ENCODE assay signal across 31 cellular contexts in the genomic region with DNA sequence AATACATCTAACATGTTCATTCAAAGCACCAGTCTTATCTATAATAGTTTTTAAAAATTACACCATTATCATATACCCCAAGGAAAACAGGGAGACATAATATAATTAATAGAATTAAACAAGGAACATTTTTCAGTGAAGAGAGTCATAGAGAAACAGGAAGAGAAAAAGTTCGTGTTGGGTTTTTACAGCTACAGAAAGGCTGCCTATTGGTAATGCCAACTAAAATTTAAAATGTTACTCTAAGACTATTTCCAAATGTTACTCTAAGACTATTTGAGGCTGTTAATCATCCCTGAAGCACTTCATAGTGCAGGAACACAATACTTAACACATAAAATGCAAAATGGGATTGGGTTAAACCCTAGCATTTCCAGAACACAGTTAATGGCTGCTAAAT. TPM values are rescaled to one million over a fixed set of nuclear protein-coding genes. Genes with fewer than 3 reads are reported as not detected.
A peak's percentile ranks its signal among the peaks of the same experiment; 100 is the strongest.
DNase-seq lines count a peak whose midpoint lies in the region; ATAC-seq, FAIRE-seq and TF ChIP-seq lines count a peak whose summit lies in the region.
"Had no signal": no experiment of that assay in that cellular context is flagged by ENCODE, and none has a peak within 500 bp of the region (broad histone marks: within the 10 kb centered on the region; RNA-seq: fewer than 3 reads in every experiment).

No MANE protein-coding gene starts in this region.

- TF ChIP-seq POLR2A in sigmoid colon (IDR thresholded peaks at IDR 0.05): no peak
- no peak for TF ChIP-seq POLR2A in esophagus muscularis mucosa (IDR thresholded peaks at IDR 0.05; ENCODE audit: low read depth)

- no peak overlapping the region for H3K4me2 ChIP-seq in GM23338
- H3K4me2 ChIP-seq in osteoblast (ENCODE audit: insufficient read depth, low read length): peak overlapping the region; percentile 29
- H3K4me2 ChIP-seq: A549, hepatocyte, KMS-11, SK-N-SH had no signal

- H3K4me3 ChIP-seq in GM23338: no peak overlapping the region
- no peak overlapping the region for H3K4me3 ChIP-seq in SJCRH30
- H3K4me3 ChIP-seq in osteoblast (ENCODE audit: insufficient read depth, low read length): no peak overlapping the region
- no peak overlapping the region for H3K4me3 ChIP-seq in sigmoid colon
- no peak overlapping the region for H3K4me3 ChIP-seq in esophagus muscularis mucosa
- H3K4me3 ChIP-seq: A549, gastroesophageal sphincter, hepatocyte had no signal

- no peaks in the 10 kb centered on the region for H3K36me3 Mint-ChIP-seq in GM23338 (ENCODE audit: low read depth)
- H3K36me3 Mint-ChIP-seq in activated T-cell treated with anti-CD3 and anti-CD28 coated beads, Interleukin-2, amount 50 U/mL, for 24 hours (ENCODE audit: low read depth): peaks cover 86% of the 10 kb centered on the region

- H3K9me2 ChIP-seq in GM23338 (ENCODE audit: insufficient read depth): no peaks in the 10 kb centered on the region
- H3K9me2 ChIP-seq: SK-N-SH had no signal

- H3K27ac ChIP-seq in GM23338 (ENCODE audit: low read depth) (no peak overlapping the region), SJCRH30 (peak overlapping the region; percentile 31), osteoblast (ENCODE audit: low read depth, low read length) (no peak overlapping the region), sigmoid colon (peak overlapping the region in 1 of 4 donors; percentile 3), esophagus muscularis mucosa (replicated peaks in 1 of 4) (no peak overlapping the region)
- H3K27ac ChIP-seq: A549, gastroesophageal sphincter, hepatocyte, KMS-11 had no signal

- H3K4me3 Mint-ChIP-seq in GM23338: no peak overlapping the region
- no peak overlapping the region for H3K4me3 Mint-ChIP-seq in activated T-cell treated with anti-CD3 and anti-CD28 coated beads, Interleukin-2, amount 50 U/mL, for 24 hours
- H3K4me3 Mint-ChIP-seq: activated CD8-positive, alpha-beta T cell treated with anti-CD3 and anti-CD28 coated beads, Interleukin-2, amount 10 ng/mL, durations not matched to agents 7 days and 5 days; activated naive CD8-positive, alpha-beta T cell; CD8-positive, alpha-beta memory T cell; dendritic cell treated with granulocyte-macrophage colony-stimulating factor and Interleukin-4, amounts not matched to agents 40 ng/mL and 50 ng/mL, for 4 days; naive B cell; T-helper 17 cell had no signal

- H3K36me3 ChIP-seq in GM23338 (ENCODE audit: insufficient read depth) (no peaks in the 10 kb centered on the region), SJCRH30 (peaks cover 2% of the 10 kb centered on the region), osteoblast (ENCODE audit: insufficient read depth, low read length) (no peaks in the 10 kb centered on the region), sigmoid colon (no peaks in the 10 kb centered on the region), esophagus muscularis mucosa (no peaks in the 10 kb centered on the region)
- H3K36me3 ChIP-seq: gastroesophageal sphincter had no signal

- no peaks in the 10 kb centered on the region for H3K79me2 ChIP-seq in GM23338 (replicated peaks; ENCODE audit: insufficient read depth)
- no peaks in the 10 kb centered on the region for H3K79me2 ChIP-seq in osteoblast (ENCODE audit: insufficient read depth, low read length)
- H3K79me2 ChIP-seq: hepatocyte had no signal

- intact Hi-C loops in sigmoid colon (cut with DNase I): no loop called here
- intact Hi-C loops in esophagus muscularis mucosa (cut with DNase I): no loop called here

- H3K4me1 ChIP-seq in GM23338 (ENCODE audit: insufficient read depth) (no peaks in the 10 kb centered on the region), SJCRH30 (peaks cover 16% of the 10 kb centered on the region), osteoblast (ENCODE audit: insufficient read depth, low read length) (no peaks in the 10 kb centered on the region), sigmoid colon (peaks cover 0 to 18% (median 15%) of the 10 kb centered on the region in 4 donors), esophagus muscularis mucosa (no peaks in the 10 kb centered on the region)
- H3K4me1 ChIP-seq: A549, gastroesophageal sphincter had no signal

- H3K27me3 ChIP-seq in GM23338 (ENCODE audit: insufficient read depth): no peaks in the 10 kb centered on the region
- H3K27me3 ChIP-seq in SJCRH30: no peaks in the 10 kb centered on the region
- no peaks in the 10 kb centered on the region for H3K27me3 ChIP-seq in osteoblast (ENCODE audit: insufficient read depth, low read length)
- H3K27me3 ChIP-seq in sigmoid colon: no peaks in the 10 kb centered on the region
- no peaks in the 10 kb centered on the region for H3K27me3 ChIP-seq in esophagus muscularis mucosa
- H3K27me3 ChIP-seq: gastroesophageal sphincter, hepatocyte had no signal

- FAIRE-seq in HTR-8/SVneo (lab: Jason Lieb, UNC): no peak
- FAIRE-seq: A549 had no signal

- no peaks in the 10 kb centered on the region for H3F3A ChIP-seq in GM23338 (replicated peaks; ENCODE audit: low read depth)

- no peak for TF ChIP-seq EP300 in sigmoid colon (IDR thresholded peaks at IDR 0.05)
- no peak for TF ChIP-seq EP300 in esophagus muscularis mucosa (IDR thresholded peaks at IDR 0.05)

- H3K9me3 Mint-ChIP-seq in GM23338: no peaks in the 10 kb centered on the region
- peaks cover 2% of the 10 kb centered on the region for H3K9me3 Mint-ChIP-seq in activated T-cell treated with anti-CD3 and anti-CD28 coated beads, Interleukin-2, amount 50 U/mL, for 24 hours
- H3K9me3 Mint-ChIP-seq: CD8-positive, alpha-beta memory T cell; dendritic cell treated with granulocyte-macrophage colony-stimulating factor and Interleukin-4, amounts not matched to agents 40 ng/mL and 50 ng/mL, for 4 days had no signal

- H3K9me3 ChIP-seq in SJCRH30 (replicated peaks) (0 out of 2 replicates have a peak, but pooled peaks cover 3% of the 10 kb centered on the region), osteoblast (ENCODE audit: low read depth, low read length) (no peaks in the 10 kb centered on the region), sigmoid colon (no peaks in the 10 kb centered on the region), esophagus muscularis mucosa (no peaks in the 10 kb centered on the region)
- H3K9me3 ChIP-seq: A549, gastroesophageal sphincter, SK-N-SH had no signal

- no peaks in the 10 kb centered on the region for H3K27me3 Mint-ChIP-seq in GM23338 (ENCODE audit: insufficient read depth, low read depth, poor library complexity)
- no peaks in the 10 kb centered on the region for H3K27me3 Mint-ChIP-seq in activated T-cell treated with anti-CD3 and anti-CD28 coated beads, Interleukin-2, amount 50 U/mL, for 24 hours
- H3K27me3 Mint-ChIP-seq: activated naive CD8-positive, alpha-beta T cell; CD8-positive, alpha-beta memory T cell; dendritic cell treated with granulocyte-macrophage colony-stimulating factor and Interleukin-4, amounts not matched to agents 40 ng/mL and 50 ng/mL, for 4 days; naive B cell; T-helper 17 cell had no signal

- WGBS in sigmoid colon, 2 donors: 49 to 58% methylated on average over 1 of the region's 1 CpG
- WGBS in esophagus muscularis mucosa: 72% methylated on average over 1 of the region's 1 CpG

- no peaks in the 10 kb centered on the region for H3K4me1 Mint-ChIP-seq in GM23338
- peaks cover 48% of the 10 kb centered on the region for H3K4me1 Mint-ChIP-seq in activated T-cell treated with anti-CD3 and anti-CD28 coated beads, Interleukin-2, amount 50 U/mL, for 24 hours (ENCODE audit: low read depth)

- H3K27ac Mint-ChIP-seq in GM23338: 0 out of 2 replicates have a peak overlapping the region, but pooled peaks have one; percentile 5
- H3K27ac Mint-ChIP-seq in activated T-cell treated with anti-CD3 and anti-CD28 coated beads, Interleukin-2, amount 50 U/mL, for 24 hours: no peak overlapping the region
- H3K27ac Mint-ChIP-seq: activated CD8-positive, alpha-beta T cell treated with anti-CD3 and anti-CD28 coated beads, Interleukin-2, amount 10 ng/mL, durations not matched to agents 7 days and 5 days; activated naive CD8-positive, alpha-beta T cell; CD8-positive, alpha-beta memory T cell; dendritic cell treated with granulocyte-macrophage colony-stimulating factor and Interleukin-4, amounts not matched to agents 40 ng/mL and 50 ng/mL, for 4 days; T-helper 17 cell had no signal

- no peak for TF ChIP-seq CTCF in GM23338 (conservative IDR thresholded peaks at IDR 0.05; ENCODE audit: low read depth in 2 of 2)
- TF ChIP-seq CTCF in osteoblast (IDR thresholded peaks at IDR 0.05; ENCODE audit: extremely low read depth, low read depth, low read length): no peak
- no peak for TF ChIP-seq CTCF in sigmoid colon (IDR thresholded peaks at IDR 0.05)
- no peak for TF ChIP-seq CTCF in esophagus muscularis mucosa (IDR thresholded peaks at IDR 0.05)

- H2AFZ ChIP-seq in GM23338: no peak overlapping the region
- H2AFZ ChIP-seq in osteoblast (ENCODE audit: low read length): peak overlapping the region; percentile 40
- H2AFZ ChIP-seq: hepatocyte had no signal

- H4K20me1 ChIP-seq in GM23338 (replicated peaks; ENCODE audit: insufficient read depth) (no peaks in the 10 kb centered on the region), osteoblast (ENCODE audit: insufficient read depth, low read length) (no peaks in the 10 kb centered on the region)

- DNase-seq in GM23338 (ENCODE audit: low spot score) (no peak), SJCRH30 (no peak), osteoblast (ENCODE audit: insufficient read length, low spot score, missing footprints) (no peak), HTR-8/SVneo (ENCODE audit: insufficient read length, low spot score) (no peak), sigmoid colon (no peak), esophagus muscularis mucosa (ENCODE audit: extremely low spot score) (no peak)
- DNase-seq in activated T-cell treated with anti-CD3 and anti-CD28 coated beads, Interleukin-2, amount 50 U/mL, for 24 hours: no peak
- DNase-seq: activated CD4-positive, CD25-positive, alpha-beta regulatory T cell treated with anti-CD3 and anti-CD28 coated beads, Interleukin-2, amount 50 U/mL, for 72 hours; activated CD8-positive, alpha-beta T cell treated with anti-CD3 and anti-CD28 coated beads, Interleukin-2, amount 10 ng/mL, durations not matched to agents 7 days and 5 days; activated effector memory CD4-positive, alpha-beta T cell treated with Interleukin-2 at 50 U/mL for 16 hours; activated T-cell treated with anti-CD3 and anti-CD28 coated beads for 4 hours; CD8-positive, alpha-beta memory T cell; central memory CD4-positive, alpha-beta T cell; DMS153; GOT3; mesenchymal stem cell; naive B cell; NCI-H146; NCI-H2107; NCI-H446 treated with DMSO at 0.1 percent for 48 hours; NCI-H82; SK-N-SH; stimulated activated naive CD4-positive, alpha-beta T cell treated with Interleukin-2 at 50 U/mL for 16 hours; T-helper 17 cell had no signal

- ATAC-seq in GM18502 (IDR thresholded peaks at IDR 0.05; ENCODE audit: poor library complexity, unreplicated experiment) (peak; percentile 46), GM23338 (no peak)
- ATAC-seq: A549; activated CD8-positive, alpha-beta T cell treated with anti-CD3 and anti-CD28 coated beads, Interleukin-2, amount 10 ng/mL, durations not matched to agents 7 days and 5 days; gastroesophageal sphincter; T-helper 17 cell had no signal

RNA-seq across cellular contexts. Expression of a gene that starts 54.6 kb away (rescaled TPM):
- 29.2 and 37.0 TPM in 2 replicates for total RNA-seq in GM23338 (2014; rRNA removed; shearing (Covaris generic))
- polyA plus RNA-seq in GM23338 (2016; fragmentation: Nextera tagmentation; extraction: Ambion mirVana) (11.6 and 12.9 TPM in 2 replicates), sigmoid colon (10 to 100 TPM in 2 of 3 donors, 1 to 10 TPM in 1; 6.6 to 26.1 (median 10.9) TPM)
- total RNA-seq in SJCRH30 (2014; rRNA removed; shearing (Covaris generic)): 55.3 and 65.9 TPM in 2 replicates
- total RNA-seq in osteoblast (36.5 and 39.4 TPM in 2 replicates), sigmoid colon (10 to 100 TPM; 24.2 to 35.0 (median 33.2) TPM), esophagus muscularis mucosa (10 to 100 TPM; 30.8 to 47.6 (median 37.7) TPM)
